Comparison of ENCODE assay signal across 7 cellular contexts in genomic region chr16:5093746-5094145, GRCh38. TPM values are rescaled to one million over a fixed set of nuclear protein-coding genes. Genes with fewer than 3 reads are reported as not detected.
"Had no signal": no experiment of that assay in that cellular context is flagged by ENCODE, and none has a peak within 500 bp of the region (broad histone marks: within the 10 kb centered on the region; RNA-seq: fewer than 3 reads in every experiment).

No MANE protein-coding gene starts in this region.

RNA-seq across cellular contexts. Expression of gene C16orf89, which starts 28.0 kb away (rescaled TPM):
- total RNA-seq: K562, LHCN-M2, MCF 10A, NCI-H460, PC-9, RPMI7951, SJCRH30 had no signal
